Comparison of ENCODE assay signal across 8 cellular contexts in the genomic region with DNA sequence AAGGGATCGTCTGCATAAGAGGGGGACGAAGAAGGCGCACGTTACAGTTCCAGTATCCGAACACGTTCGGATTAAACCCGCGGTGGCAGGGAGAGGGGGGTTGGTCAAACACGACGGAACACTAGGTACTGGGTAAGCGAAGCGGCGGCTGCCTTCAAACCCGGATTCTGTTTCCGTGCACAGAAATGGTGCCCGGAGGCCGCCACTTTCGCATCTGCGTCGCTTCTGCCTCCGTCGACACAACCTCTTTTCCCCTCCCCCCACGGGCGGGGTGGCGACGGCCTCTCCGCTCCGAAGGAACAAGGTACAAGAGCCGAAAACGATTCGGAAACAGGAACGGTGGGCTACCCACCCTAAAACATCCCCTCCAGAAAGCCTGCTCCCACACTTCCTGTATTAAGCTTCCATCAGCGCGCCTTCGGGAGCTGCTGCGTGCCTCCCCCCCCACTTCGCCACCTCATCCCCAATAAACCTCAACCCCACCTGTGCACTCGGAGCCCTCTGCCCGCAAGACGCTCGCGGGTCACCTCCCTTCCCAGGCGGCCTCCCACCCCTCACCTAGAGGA. TPM values are rescaled to one million over a fixed set of nuclear protein-coding genes. Genes with fewer than 3 reads are reported as not detected.
DNase-seq lines count a peak whose midpoint lies in the region; ATAC-seq and TF ChIP-seq lines count a peak whose summit lies in the region.

No MANE protein-coding gene starts in this region.

- peaks cover 20% of the 10 kb centered on the region for H3K27me3 Mint-ChIP-seq in endothelial cell (ENCODE audit: unreplicated experiment)

- peaks cover 11% of the 10 kb centered on the region for H3K36me3 Mint-ChIP-seq in endothelial cell (ENCODE audit: low read depth, unreplicated experiment)

- TF ChIP-seq CTCF in endothelial cell (IDR thresholded peaks at IDR 0.05; ENCODE audit: unreplicated experiment): no peak

- peak; percentile 59 for DNase-seq in AG08396 (ENCODE audit: low spot score)
- peak; percentile 7 for DNase-seq in NCI-H82 treated with DMSO at 0.1 percent for 48 hours (lab: John Stamatoyannopoulos, UW; ENCODE audit: unreplicated experiment)
- DNase-seq in activated CD8-positive, alpha-beta memory T cell treated with anti-CD3 and anti-CD28 coated beads, Interleukin-2, amount 50 U/mL, for 1 hour (ENCODE audit: extremely low read depth): peak; percentile 54
- DNase-seq in endothelial cell (ENCODE audit: low spot score): peak; percentile 64
- DNase-seq in stimulated activated CD8-positive, alpha-beta memory T cell treated with anti-CD3 and anti-CD28 coated beads, Interleukin-4, amount 100 ng/mL, for 1 hour (ENCODE audit: low read depth in 2 of 2, low spot score in 1 of 2): peak; percentile 62 to 63

- no peaks in the 10 kb centered on the region for H3K9me3 Mint-ChIP-seq in endothelial cell (ENCODE audit: unreplicated experiment)

- peak overlapping the region; percentile 99 for H3K27ac Mint-ChIP-seq in endothelial cell (ENCODE audit: unreplicated experiment)

- H3K4me1 ChIP-seq in mononuclear cell (ENCODE audit: insufficient read depth, low read length): peaks cover 38% of the 10 kb centered on the region

- H3K4me3 ChIP-seq in mononuclear cell (ENCODE audit: low read length): peak overlapping the region; percentile 97

- no peaks in the 10 kb centered on the region for H3K9me3 ChIP-seq in mononuclear cell (ENCODE audit: low read depth, low read length)

- H3K4me3 Mint-ChIP-seq in endothelial cell (ENCODE audit: unreplicated experiment): peak overlapping the region; percentile 97

- ATAC-seq in GM18861 (IDR thresholded peaks at IDR 0.05; ENCODE audit: unreplicated experiment) (peak; percentile 25), HG03108 (IDR thresholded peaks at IDR 0.05; ENCODE audit: unreplicated experiment) (peak; percentile 25)

- H3K4me1 Mint-ChIP-seq in endothelial cell (ENCODE audit: unreplicated experiment): peaks cover 35% of the 10 kb centered on the region

- H3K27me3 ChIP-seq in mononuclear cell (ENCODE audit: insufficient read depth, low read length): no peaks in the 10 kb centered on the region

RNA-seq across cellular contexts. Expression of gene G3BP2, which starts 0.7 kb away (rescaled TPM):
- 209 TPM for total RNA-seq in endothelial cell (ENCODE audit: unreplicated experiment)
- total RNA-seq in mononuclear cell: 228 TPM

RNA-seq across cellular contexts. Expression of gene CDKL2, which starts 42.2 kb away (rescaled TPM):
- total RNA-seq in endothelial cell (ENCODE audit: unreplicated experiment) (0.82 TPM), mononuclear cell (0.21 TPM)

RNA-seq across cellular contexts. Expression of gene USO1, which starts 51.8 kb away (rescaled TPM):
- total RNA-seq in endothelial cell (ENCODE audit: unreplicated experiment) (48.5 TPM), mononuclear cell (15.5 TPM)

Comparison
In these comparisons a context has a peak if more than half of its experiments do, and no peak if none do; other contexts are left out.
1. Peak in every context shown above with its lines: DNase-seq, ATAC-seq and H3K4me3 ChIP-seq.
2. DNase-seq: peak in every context shown above with its lines; median percentile 64 in endothelial cell; 62 in stimulated activated CD8-positive, alpha-beta memory T cell treated with anti-CD3 and anti-CD28 coated beads, Interleukin-4, amount 100 ng/mL, for 1 hour; 59 in AG08396; 54 in activated CD8-positive, alpha-beta memory T cell treated with anti-CD3 and anti-CD28 coated beads, Interleukin-2, amount 50 U/mL, for 1 hour; 7 in NCI-H82 treated with DMSO at 0.1 percent for 48 hours.